21 cellular contexts compared by ENCODE assay signal in genomic region chr13:30133554-30133912, GRCh38.
DNase-seq lines count a peak whose midpoint lies in the region; ATAC-seq and TF ChIP-seq lines count a peak whose summit lies in the region.
"Had no signal": no experiment of that assay in that cellular context is flagged by ENCODE, and none has a peak within 500 bp of the region (broad histone marks: within the 10 kb centered on the region; RNA-seq: fewer than 3 reads in every experiment).

No MANE protein-coding gene starts in this region.

- no peaks in the 10 kb centered on the region for H3K27me3 ChIP-seq in DND-41 (ENCODE audit: insufficient read depth, low read length, poor library complexity)
- H3K27me3 ChIP-seq: right atrium auricular region had no signal

- H3K4me1 Mint-ChIP-seq in nephron progenitor cell: peaks cover 40% of the 10 kb centered on the region

- TF ChIP-seq CTCF in DND-41 (IDR thresholded peaks at IDR 0.05; ENCODE audit: borderline replicate concordance, extremely low read depth, low read length, poor library complexity, severe bottlenecking) (no peak), nephron progenitor cell (IDR thresholded peaks at IDR 0.05) (no peak)

- H3K79me2 ChIP-seq in DND-41 (ENCODE audit: insufficient read depth, low read length): no peaks in the 10 kb centered on the region

- peak overlapping the region; percentile 80 for H3K27ac ChIP-seq in DND-41 (ENCODE audit: low read length)
- H3K27ac ChIP-seq in SK-N-MC: peak overlapping the region; percentile 22
- H3K27ac ChIP-seq in substantia nigra (ENCODE audit: low read depth, low read length, poor library complexity, severe bottlenecking): peak overlapping the region; percentile 54
- H3K27ac ChIP-seq: right atrium auricular region, VCaP had no signal

- H3K9me3 ChIP-seq in DND-41 (ENCODE audit: insufficient read depth, low read length, severe bottlenecking): no peaks in the 10 kb centered on the region
- H3K9me3 ChIP-seq in SK-N-MC (ENCODE audit: low read depth, low read length): no peaks in the 10 kb centered on the region
- H3K9me3 ChIP-seq: right atrium auricular region had no signal

- 0 out of 2 replicates have a peak overlapping the region, but pooled peaks have one; percentile 22 for H2AFZ ChIP-seq in DND-41 (ENCODE audit: low read depth, low read length)

- peak overlapping the region; percentile 55; the same call in 1 of the 2 replicates for H3K9ac ChIP-seq in DND-41 (ENCODE audit: low read depth, low read length)
- H3K9ac ChIP-seq in SK-N-MC (ENCODE audit: insufficient read length): peak overlapping the region; percentile 48

- ATAC-seq in DND-41 (ENCODE audit: insufficient read depth, low read depth): no peak
- no peak for ATAC-seq in GM21723 (IDR thresholded peaks at IDR 0.05; ENCODE audit: unreplicated experiment)

- H3K4me3 Mint-ChIP-seq in nephron progenitor cell: peak overlapping the region; percentile 18
- H3K4me3 Mint-ChIP-seq: activated CD8-positive, alpha-beta T cell treated with anti-CD3 and anti-CD28 coated beads for 36 hours; endodermal cell; GM23338; T-helper 2 cell treated with Interferon-gamma antibody and Interleukin-4, amounts not matched to agents 5 μg/mL and 100 μg/mL, for 36 hours had no signal

- no peaks in the 10 kb centered on the region for H4K20me1 ChIP-seq in DND-41 (ENCODE audit: insufficient read depth, low read length)

- H3K4me2 ChIP-seq in DND-41 (ENCODE audit: insufficient read depth, low read length): no peak overlapping the region
- H3K4me2 ChIP-seq: GM23338 had no signal

- peak overlapping the region; percentile 54 for H3K27ac Mint-ChIP-seq in nephron progenitor cell
- H3K27ac Mint-ChIP-seq: activated CD8-positive, alpha-beta T cell treated with anti-CD3 and anti-CD28 coated beads for 36 hours; endodermal cell; GM23338; T-helper 2 cell treated with Interferon-gamma antibody and Interleukin-4, amounts not matched to agents 5 μg/mL and 100 μg/mL, for 36 hours had no signal

- H3K36me3 ChIP-seq in DND-41 (ENCODE audit: insufficient read depth, low read length) (no peaks in the 10 kb centered on the region), SK-N-MC (ENCODE audit: insufficient read depth, low read length) (no peaks in the 10 kb centered on the region)
- H3K36me3 ChIP-seq: right atrium auricular region had no signal

- DNase-seq in DND-41: no peak
- DNase-seq in SK-N-MC (ENCODE audit: low read depth, low spot score): no peak
- no peak for DNase-seq in nephron progenitor cell
- DNase-seq in substantia nigra (lab: John Stamatoyannopoulos, UW): peak in 4 of 49 donors; percentile 11 to 31 (median 16)
- DNase-seq in NCI-H1105 (lab: John Stamatoyannopoulos, UW): no peak
- DNase-seq in NCI-H1092 treated with DMSO at 0.1 percent for 48 hours (lab: John Stamatoyannopoulos, UW): no peak
- DNase-seq: activated CD8-positive, alpha-beta T cell treated with anti-CD3 and anti-CD28 coated beads for 36 hours; activated naive CD4-positive, alpha-beta T cell; CD4-positive, alpha-beta memory T cell; cortex of kidney; endodermal cell; NCI-H2107; NCI-H510A; RPMI8226; stimulated activated CD4-positive, alpha-beta T cell treated with anti-CD3 and anti-CD28 coated beads, Interleukin-15, amount 100 ng/mL, for 24 hours had no signal

- no peaks in the 10 kb centered on the region for H3K36me3 Mint-ChIP-seq in nephron progenitor cell (ENCODE audit: low read depth)
- H3K36me3 Mint-ChIP-seq: CD4-positive, alpha-beta memory T cell had no signal

- H3K4me3 ChIP-seq in DND-41 (ENCODE audit: low read depth in 1 of 2, low read length in 2 of 2) (no peak overlapping the region), SK-N-MC (no peak overlapping the region)
- H3K4me3 ChIP-seq: GM12878, GM23338, right atrium auricular region had no signal

- peaks cover 13% of the 10 kb centered on the region for H3K4me1 ChIP-seq in DND-41 (ENCODE audit: insufficient read depth, low read length)

- H3K9me3 Mint-ChIP-seq in nephron progenitor cell: no peaks in the 10 kb centered on the region
- H3K9me3 Mint-ChIP-seq: activated CD8-positive, alpha-beta T cell treated with anti-CD3 and anti-CD28 coated beads for 36 hours; CD4-positive, alpha-beta memory T cell; endodermal cell; GM23338; T-helper 2 cell treated with Interferon-gamma antibody and Interleukin-4, amounts not matched to agents 5 μg/mL and 100 μg/mL, for 36 hours had no signal

- peaks cover 4% of the 10 kb centered on the region for H3K27me3 Mint-ChIP-seq in nephron progenitor cell (ENCODE audit: low read depth, poor library complexity)
- H3K27me3 Mint-ChIP-seq: activated CD8-positive, alpha-beta T cell treated with anti-CD3 and anti-CD28 coated beads for 36 hours; CD4-positive, alpha-beta memory T cell had no signal

Comparison
In these comparisons a context has a peak if more than half of its experiments do, and no peak if none do; other contexts are left out.
1. H3K27ac ChIP-seq: peak in every context shown above with its lines; median percentile 80 in DND-41; 54 in substantia nigra; 22 in SK-N-MC.